Comparison of ENCODE assay signal across 23 cellular contexts in genomic region chr2:58638256-58638795, GRCh38.
A peak's percentile ranks its signal among the peaks of the same experiment; 100 is the strongest.
DNase-seq lines count a peak whose midpoint lies in the region; ATAC-seq and TF ChIP-seq lines count a peak whose summit lies in the region.
"Had no signal": no experiment of that assay in that cellular context is flagged by ENCODE, and none has a peak within 500 bp of the region (broad histone marks: within the 10 kb centered on the region; RNA-seq: fewer than 3 reads in every experiment).

No MANE protein-coding gene starts in this region.

- H2BK5ac ChIP-seq in mesenchymal stem cell (ENCODE audit: low read depth, low read length, poor library complexity, severe bottlenecking), result peak overlapping the region; percentile 8

- H2BK12ac ChIP-seq in mesenchymal stem cell (ENCODE audit: low read length in 2 of 2), result no peak overlapping the region

- H3K4me3 ChIP-seq in body of pancreas (no peak overlapping the region), mesenchymal stem cell (ENCODE audit: insufficient read depth in 1 of 2, low read depth in 1 of 2, low read length in 2 of 2) (no peak overlapping the region), suprapubic skin (no peak overlapping the region)
- H3K4me3 ChIP-seq: gastrocnemius medialis had no signal

- TF ChIP-seq POLR2A in body of pancreas (IDR thresholded peaks at IDR 0.05), result no peak
- TF ChIP-seq POLR2A in suprapubic skin (IDR thresholded peaks at IDR 0.05), result no peak

- intact Hi-C loops in body of pancreas (cut with DNase I), result no loop called here

- H3K36me3 ChIP-seq in body of pancreas (replicated peaks in 1 of 2; ENCODE audit: insufficient read depth in 1 of 2, low read depth in 2 of 2) (no peaks in the 10 kb centered on the region), mesenchymal stem cell (ENCODE audit: control insufficient read depth in 1 of 2, insufficient read depth in 2 of 2, low read depth in 1 of 2, low read length in 2 of 2) (no peaks in the 10 kb centered on the region), suprapubic skin (no peaks in the 10 kb centered on the region)
- H3K36me3 ChIP-seq: gastrocnemius medialis had no signal

- no peaks in the 10 kb centered on the region for H3K79me1 ChIP-seq in mesenchymal stem cell (replicated peaks; ENCODE audit: low read length, poor library complexity, severe bottlenecking)

- H3K27ac ChIP-seq in body of pancreas, result no peak overlapping the region
- H3K27ac ChIP-seq in mesenchymal stem cell (ENCODE audit: low read length, poor library complexity, severe bottlenecking), result peak overlapping the region; percentile 43
- no peak overlapping the region for H3K27ac ChIP-seq in suprapubic skin
- H3K27ac ChIP-seq: gastrocnemius medialis, parathyroid adenoma, VCaP had no signal

- H3K9me3 ChIP-seq in body of pancreas, result no peaks in the 10 kb centered on the region
- no peaks in the 10 kb centered on the region for H3K9me3 ChIP-seq in mesenchymal stem cell (ENCODE audit: control insufficient read depth, low read length)
- H3K9me3 ChIP-seq in suprapubic skin, result no peaks in the 10 kb centered on the region
- H3K9me3 ChIP-seq: gastrocnemius medialis had no signal

- no peaks in the 10 kb centered on the region for H3K27me3 ChIP-seq in body of pancreas
- no peaks in the 10 kb centered on the region for H3K27me3 ChIP-seq in mesenchymal stem cell (ENCODE audit: control insufficient read depth in 1 of 2, insufficient read depth in 1 of 2, low read length in 2 of 2)
- H3K27me3 ChIP-seq in suprapubic skin, result no peaks in the 10 kb centered on the region
- H3K27me3 ChIP-seq: gastrocnemius medialis had no signal

- H2BK15ac ChIP-seq in mesenchymal stem cell (ENCODE audit: low read depth, poor library complexity, severe bottlenecking), result no peak overlapping the region

- no peak for TF ChIP-seq EP300 in suprapubic skin (IDR thresholded peaks at IDR 0.05)

- H3K4me1 ChIP-seq in body of pancreas, result no peaks in the 10 kb centered on the region
- peaks cover 2% of the 10 kb centered on the region for H3K4me1 ChIP-seq in mesenchymal stem cell (ENCODE audit: control insufficient read depth, insufficient read depth, low read depth, low read length)
- no peaks in the 10 kb centered on the region for H3K4me1 ChIP-seq in suprapubic skin
- H3K4me1 ChIP-seq: gastrocnemius medialis, parathyroid adenoma had no signal

- no peak overlapping the region for H2AFZ ChIP-seq in mesenchymal stem cell (ENCODE audit: low read depth, low read length)
- H2AFZ ChIP-seq: parathyroid adenoma had no signal

- ATAC-seq in body of pancreas, result peak; percentile 47
- ATAC-seq in GM19035 (IDR thresholded peaks at IDR 0.05; ENCODE audit: unreplicated experiment), result no peak
- ATAC-seq: gastrocnemius medialis; natural killer cell treated with Interleukin-12 subunit alpha and Interleukin-12 subunit beta and Interleukin-15 and Interleukin-18, amount 100 ng/mL, for 72 hours; sciatic nerve had no signal

- H2AK5ac ChIP-seq in mesenchymal stem cell (ENCODE audit: low read length, severe bottlenecking), result no peak overlapping the region

- 31 to 41% methylated on average over 3 of the region's 3 CpGs for WGBS in body of pancreas, 2 donors
- 100% methylated on average over 1 of the region's 3 CpGs for WGBS in mesenchymal stem cell
- 57% methylated on average over 3 of the region's 3 CpGs for WGBS in suprapubic skin

- no peak overlapping the region for H3K14ac ChIP-seq in mesenchymal stem cell (ENCODE audit: low read length in 2 of 2)

- peak; percentile 53 for DNase-seq in EL
- DNase-seq in M059J (ENCODE audit: low read depth), result peak; percentile 31
- DNase-seq in body of pancreas, result no peak
- no peak for DNase-seq in mesenchymal stem cell
- DNase-seq in NCI-H526 treated with DMSO at 0.1 percent for 48 hours (lab: John Stamatoyannopoulos, UW), result no peak
- DNase-seq in suprapubic skin (ENCODE audit: low spot score in 2 of 2), result no peak
- DNase-seq in activated CD4-positive, alpha-beta T cell treated with anti-CD3 and anti-CD28 coated beads, Interleukin-2, amount 50 U/mL, for 4 hours, result no peak
- DNase-seq: activated CD4-positive, alpha-beta T cell treated with anti-CD3 and anti-CD28 coated beads, Interleukin-2, amount 50 U/mL, for 1 hour; activated CD8-positive, alpha-beta memory T cell treated with anti-CD3 and anti-CD28 coated beads, Interleukin-2, amount 50 U/mL, for 48 hours; activated effector memory CD4-positive, alpha-beta T cell treated with anti-CD3 and anti-CD28 coated beads, Interleukin-2, amount 50 U/mL, for 16 hours; caudate nucleus; gastrocnemius medialis; GOT3; hypothalamus; islet precursor cell; NCI-H1417; NCI-H2171 treated with DMSO at 0.1 percent for 48 hours; NCI-H748 treated with DMSO at 0.1 percent for 48 hours had no signal

- H3K18ac ChIP-seq in mesenchymal stem cell (ENCODE audit: low read depth in 1 of 2, low read length in 2 of 2), result no peak overlapping the region

- no peak overlapping the region for H3K23ac ChIP-seq in mesenchymal stem cell (ENCODE audit: low read length in 2 of 2)

- no peak overlapping the region for H3K9ac ChIP-seq in mesenchymal stem cell (ENCODE audit: low read length)
- H3K9ac ChIP-seq: parathyroid adenoma had no signal

- H4K8ac ChIP-seq in mesenchymal stem cell (ENCODE audit: low read length), result no peak overlapping the region

- TF ChIP-seq CTCF in body of pancreas (IDR thresholded peaks at IDR 0.05), result no peak
- TF ChIP-seq CTCF in suprapubic skin (IDR thresholded peaks at IDR 0.05), result no peak

- H3K4me2 ChIP-seq in mesenchymal stem cell (ENCODE audit: low read length, poor library complexity, severe bottlenecking), result no peak overlapping the region

- H4K91ac ChIP-seq in mesenchymal stem cell (ENCODE audit: low read length), result no peak overlapping the region

- no peak overlapping the region for H3K4ac ChIP-seq in mesenchymal stem cell (ENCODE audit: low read depth in 1 of 2, low read length in 2 of 2)

- no peak overlapping the region for H2BK120ac ChIP-seq in mesenchymal stem cell (ENCODE audit: low read depth, low read length)

Comparison
In these comparisons a context has a peak if more than half of its experiments do, and no peak if none do; other contexts are left out.
1. DNase-seq: peak in EL (single experiment) and M059J (single experiment); none in body of pancreas (0 of 4), mesenchymal stem cell (single experiment), NCI-H526 treated with DMSO at 0.1 percent for 48 hours (single experiment), suprapubic skin (0 of 2) and activated CD4-positive, alpha-beta T cell treated with anti-CD3 and anti-CD28 coated beads, Interleukin-2, amount 50 U/mL, for 4 hours (0 of 2).